Comparison of ENCODE assay signal across 15 cellular contexts in genomic region chr2:181073896-181074295, GRCh38.
"Had no signal": no experiment of that assay in that cellular context is flagged by ENCODE, and none has a peak within 500 bp of the region (broad histone marks: within the 10 kb centered on the region; RNA-seq: fewer than 3 reads in every experiment).

No MANE protein-coding gene starts in this region.

- H3K4me3 ChIP-seq: gastrocnemius medialis, lower lobe of right lung, tibial artery, uterus had no signal

- ATAC-seq: gastrocnemius medialis; left cardiac atrium; lower lobe of right lung; naive thymus-derived CD4-positive, alpha-beta T cell; right cardiac atrium; stimulated activated effector memory CD8-positive, alpha-beta T cell treated with anti-CD3 and anti-CD28 coated beads, Interleukin-12 subunit alpha, Interleukin-12 subunit beta, amount 100 ng/mL, for 72 hours had no signal

- DNase-seq: activated B cell treated with CpG ODN at 0.5 μM for 24 hours; activated CD4-positive, alpha-beta T cell treated with anti-CD3 and anti-CD28 coated beads, Interleukin-2, amount 10 ng/mL, durations not matched to agents 7 days and 5 days; activated naive CD4-positive, alpha-beta T cell treated with anti-CD3 and anti-CD28 coated beads, Interleukin-2, amount 10 ng/mL, durations not matched to agents 7 days and 5 days; activated T-cell treated with anti-CD3 and anti-CD28 coated beads for 4 hours; amniotic stem cell; gastrocnemius medialis; hippocampal formation; left cardiac atrium; lower lobe of right lung; naive thymus-derived CD4-positive, alpha-beta T cell; right cardiac atrium; T-helper 2 cell; tibial artery; uterus had no signal
